Comparison of ENCODE assay signal across 9 cellular contexts in the genomic region with DNA sequence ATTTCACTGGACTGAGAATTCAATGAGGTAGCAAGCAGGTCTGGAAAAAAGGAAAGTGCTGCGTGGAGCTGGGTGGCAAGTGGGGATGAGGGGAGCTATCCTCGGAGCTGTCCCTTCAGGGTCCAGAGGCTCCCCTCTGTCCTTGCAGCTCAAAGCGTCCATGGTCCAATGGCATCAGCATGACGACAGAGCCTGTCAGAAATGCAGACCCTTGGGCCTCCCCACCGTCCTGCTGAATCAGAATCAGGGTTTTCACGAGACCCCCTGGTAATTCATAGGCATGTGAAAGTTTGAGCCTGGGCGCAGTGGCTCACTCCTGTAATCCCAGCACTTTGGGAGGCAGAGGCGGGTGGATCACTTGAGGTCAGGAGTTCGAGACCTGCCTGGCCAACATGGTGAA. TPM values are rescaled to one million over a fixed set of nuclear protein-coding genes. Genes with fewer than 3 reads are reported as not detected.
"Had no signal": no experiment of that assay in that cellular context is flagged by ENCODE, and none has a peak within 500 bp of the region (broad histone marks: within the 10 kb centered on the region; RNA-seq: fewer than 3 reads in every experiment).

No MANE protein-coding gene starts in this region.

- H3K9me3 ChIP-seq: HAP-1 had no signal

- ATAC-seq: HCT116, HepG2 had no signal

- H2AFZ ChIP-seq: GM23248 had no signal

- DNase-seq: GM23248, GOT3, H7, HFFc6 had no signal

- H3K9ac ChIP-seq: GM23248 had no signal

- H3K4me3 ChIP-seq: GM23248, HAP-1 had no signal

- H3K27ac ChIP-seq: GM23248, HL-60 had no signal

RNA-seq across cellular contexts. Expression of gene ARL10, which starts 28.8 kb away (rescaled TPM):
- total RNA-seq: H4 had no signal
